ENCODE assay signal across 21 cellular contexts in the genomic region with DNA sequence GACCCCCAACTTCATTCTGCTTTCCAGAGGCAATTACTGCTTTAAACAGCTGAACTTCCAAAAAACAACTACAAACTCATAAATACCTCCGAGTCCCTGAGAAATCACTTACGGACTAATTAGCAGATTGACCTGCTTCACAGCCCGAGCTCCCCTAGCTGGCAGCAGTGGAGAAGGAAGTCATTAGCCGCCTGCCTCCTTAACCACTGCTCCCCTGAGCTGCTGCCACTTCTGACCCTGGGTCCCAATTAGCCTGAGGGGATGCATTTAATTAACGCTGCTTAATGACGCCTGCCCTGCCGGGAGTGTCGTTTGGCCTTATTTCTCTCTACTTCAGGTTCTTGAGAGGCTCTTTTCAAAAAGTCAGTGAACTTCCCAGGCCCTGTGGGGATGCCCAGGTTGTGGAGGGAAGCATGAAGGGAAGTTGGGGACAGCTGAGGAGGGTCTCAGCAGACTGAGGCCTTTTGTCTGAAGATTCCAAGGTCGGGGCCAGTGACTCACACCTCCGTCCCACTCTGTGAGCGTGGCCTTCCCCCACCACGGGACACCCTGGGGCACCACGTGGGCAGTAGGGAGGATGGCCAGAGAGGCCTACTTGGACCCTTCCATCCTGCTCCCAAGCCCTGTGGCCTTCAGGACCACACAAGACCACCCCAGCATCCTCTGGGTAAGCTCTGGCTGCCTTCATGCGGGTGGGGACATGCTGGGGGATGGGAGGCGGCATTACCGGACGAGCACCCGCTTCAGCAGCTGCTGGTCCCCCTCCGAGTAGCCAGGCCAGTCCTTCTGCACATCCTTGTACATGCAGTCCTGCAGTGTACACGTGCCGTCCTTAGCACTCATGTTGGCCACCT. TPM values are rescaled to one million over a fixed set of nuclear protein-coding genes. Genes with fewer than 3 reads are reported as not detected.
A peak's percentile ranks its signal among the peaks of the same experiment; 100 is the strongest.
DNase-seq lines count a peak whose midpoint lies in the region; FAIRE-seq and TF ChIP-seq lines count a peak whose summit lies in the region.
"Had no signal": no experiment of that assay in that cellular context is flagged by ENCODE, and none has a peak within 500 bp of the region (broad histone marks: within the 10 kb centered on the region; RNA-seq: fewer than 3 reads in every experiment).

No MANE protein-coding gene starts in this region.

- no peak overlapping the region for H4K5ac ChIP-seq in mesendoderm (ENCODE audit: low read length)

- no peak overlapping the region for H3K27ac ChIP-seq in mesendoderm (ENCODE audit: low read depth, low read length)
- H3K27ac ChIP-seq in stomach: peak overlapping the region in 4 of 5 donors; percentile 3 to 89 (median 64)
- H3K27ac ChIP-seq: left lung, neural progenitor cell, PC-9, SK-N-MC, WERI-Rb-1 had no signal

- no peak for TF ChIP-seq EP300 in stomach (IDR thresholded peaks at IDR 0.05)

- H3K9ac ChIP-seq in adipocyte (ENCODE audit: low read length): peak overlapping the region; percentile 17
- H3K9ac ChIP-seq in mesendoderm (ENCODE audit: low read length): no peak overlapping the region
- H3K9ac ChIP-seq: neural progenitor cell had no signal

- H3K4me3 ChIP-seq in adipocyte (ENCODE audit: low read length) (no peak overlapping the region), mesendoderm (ENCODE audit: low read length) (no peak overlapping the region), stomach (no peak overlapping the region)
- H3K4me3 ChIP-seq: left lung, neural progenitor cell, PC-9, SK-N-MC had no signal

- H4K8ac ChIP-seq in mesendoderm (ENCODE audit: low read depth, low read length): no peak overlapping the region

- H3K4me2 ChIP-seq in mesendoderm (ENCODE audit: low read length): no peak overlapping the region
- H3K4me2 ChIP-seq: neural progenitor cell, PC-9 had no signal

- intact Hi-C loops in stomach (cut with DNase I; ENCODE audit: low total_unique reads): loop anchor here (10.0 kb wide), 1 partner anchor 387 kb away; no protein-coding TSS in a partner anchor

- no peak overlapping the region for H2BK5ac ChIP-seq in mesendoderm (ENCODE audit: low read length)

- H3K4me1 ChIP-seq in adipocyte (ENCODE audit: control insufficient read depth, insufficient read depth, low read length) (peaks cover 59% of the 10 kb centered on the region), mesendoderm (ENCODE audit: control insufficient read depth, low read depth, low read length) (peaks cover 3% of the 10 kb centered on the region), stomach (peaks cover 18 to 58% (median 36%) of the 10 kb centered on the region in 4 donors)
- H3K4me1 ChIP-seq: neural progenitor cell had no signal

- DNase-seq in HTR-8/SVneo (ENCODE audit: insufficient read length, low spot score): no peak
- no peak for DNase-seq in adipocyte (ENCODE audit: low read depth)
- DNase-seq in mesendoderm: peak; percentile 42
- DNase-seq in stomach: no peak
- DNase-seq in GM10266 (ENCODE audit: extremely low spot score): no peak
- no peak for DNase-seq in SIG-M5 treated with dmso at 0.1 percent for 504 hours (lab: John Stamatoyannopoulos, UW; ENCODE audit: unreplicated experiment)
- DNase-seq in LoVo (ENCODE audit: low spot score): no peak
- DNase-seq: activated CD4-positive, alpha-beta T cell treated with anti-CD3 and anti-CD28 coated beads, Interleukin-2, amount 50 U/mL, for 48 hours; CD8-positive, alpha-beta memory T cell; central memory CD4-positive, alpha-beta T cell; DMS79 treated with DMSO at 0.1 percent for 48 hours; effector memory CD4-positive, alpha-beta T cell; glutamatergic neuron; GOT3; NCI-H187; NCI-H2227 treated with DMSO at 0.1 percent for 48 hours; PC-9; WERI-Rb-1 had no signal

- no peaks in the 10 kb centered on the region for H3K79me2 ChIP-seq in mesendoderm (ENCODE audit: control insufficient read depth, insufficient read depth, low read length)

- no peaks in the 10 kb centered on the region for H3K79me1 ChIP-seq in mesendoderm (ENCODE audit: low read length)

- H3K18ac ChIP-seq in mesendoderm (ENCODE audit: low read length): no peak overlapping the region

- no peak for TF ChIP-seq POLR2A in stomach (IDR thresholded peaks at IDR 0.05)

- H2AK5ac ChIP-seq in mesendoderm (ENCODE audit: low read length): no peak overlapping the region

- peak; percentile 20 for FAIRE-seq in HTR-8/SVneo (lab: Jason Lieb, UNC)

- H3K36me3 ChIP-seq in adipocyte (ENCODE audit: control insufficient read depth, insufficient read depth, low read length, severe bottlenecking) (peaks cover 22% of the 10 kb centered on the region), mesendoderm (ENCODE audit: control insufficient read depth, insufficient read depth, low read length) (peaks cover 2% of the 10 kb centered on the region), stomach (peaks cover 38 to 91% (median 76%) of the 10 kb centered on the region in 4 donors)
- H3K36me3 ChIP-seq: neural progenitor cell had no signal

- WGBS in mesendoderm (ENCODE audit: extremely low coverage, insufficient coverage, low lambda C conversion rate): no CpG with 5 or more reads among the region's 21 CpGs
- 81 to 91% (median 85%) methylated on average over 21 of the region's 21 CpGs for WGBS in stomach, 5 donors

- no peak overlapping the region for H2BK120ac ChIP-seq in mesendoderm (ENCODE audit: low read depth, low read length)

- no peak overlapping the region for H3K4ac ChIP-seq in mesendoderm (ENCODE audit: low read depth, low read length)

- no peaks in the 10 kb centered on the region for H3K27me3 ChIP-seq in adipocyte (replicated peaks; ENCODE audit: control insufficient read depth, insufficient read depth, low read length)
- no peaks in the 10 kb centered on the region for H3K27me3 ChIP-seq in mesendoderm (ENCODE audit: insufficient read depth, low read length, poor library complexity)
- H3K27me3 ChIP-seq in stomach: no peaks in the 10 kb centered on the region
- H3K27me3 ChIP-seq: left lung, neural progenitor cell had no signal

- H2BK15ac ChIP-seq in mesendoderm (replicated peaks; ENCODE audit: low read depth): no peak overlapping the region

- no peak overlapping the region for H3K23ac ChIP-seq in mesendoderm (ENCODE audit: low read length)

- H3K9me3 ChIP-seq in adipocyte (ENCODE audit: control insufficient read depth, low read length) (no peaks in the 10 kb centered on the region), stomach (no peaks in the 10 kb centered on the region)
- H3K9me3 ChIP-seq: left lung had no signal

- H3K56ac ChIP-seq in mesendoderm (ENCODE audit: low read length): peak overlapping the region; percentile 15

- TF ChIP-seq CTCF in stomach (IDR thresholded peaks at IDR 0.05): no peak
- TF ChIP-seq CTCF in GM10266 (IDR thresholded peaks at IDR 0.05; ENCODE audit: control insufficient read depth, insufficient read depth, low read depth, missing control alignments): no peak

RNA-seq across cellular contexts. Expression of gene ISYNA1, which starts 19.8 kb away (rescaled TPM):
- 76.6 TPM for polyA plus RNA-seq in mesendoderm (2013, experiment 1 of 2)
- polyA plus RNA-seq in mesendoderm (2013, experiment 2 of 2): 79.2 TPM
- total RNA-seq in stomach: 10 to 100 TPM in 4 of 5 donors, 1 to 10 TPM in 1; 7.8 to 47.3 (median 15.8) TPM
- 10 to 100 TPM in 2 of 3 donors, 1 to 10 TPM in 1; 9.5 to 39.7 (median 15.0) TPM for polyA plus RNA-seq in stomach

RNA-seq across cellular contexts. Expression of gene SSBP4, which starts 38.5 kb away (rescaled TPM):
- 35.0 TPM for polyA plus RNA-seq in mesendoderm (2013, experiment 1 of 2)
- 35.5 TPM for polyA plus RNA-seq in mesendoderm (2013, experiment 2 of 2)
- total RNA-seq in stomach: 100 to 1,000 TPM in 1 of 5 donors, 10 to 100 TPM in 4; 22.8 to 253 (median 39.7) TPM
- polyA plus RNA-seq in stomach: 10 to 100 TPM; 49.9 to 77.6 (median 54.4) TPM
